11 cellular contexts compared by ENCODE assay signal in the genomic region with DNA sequence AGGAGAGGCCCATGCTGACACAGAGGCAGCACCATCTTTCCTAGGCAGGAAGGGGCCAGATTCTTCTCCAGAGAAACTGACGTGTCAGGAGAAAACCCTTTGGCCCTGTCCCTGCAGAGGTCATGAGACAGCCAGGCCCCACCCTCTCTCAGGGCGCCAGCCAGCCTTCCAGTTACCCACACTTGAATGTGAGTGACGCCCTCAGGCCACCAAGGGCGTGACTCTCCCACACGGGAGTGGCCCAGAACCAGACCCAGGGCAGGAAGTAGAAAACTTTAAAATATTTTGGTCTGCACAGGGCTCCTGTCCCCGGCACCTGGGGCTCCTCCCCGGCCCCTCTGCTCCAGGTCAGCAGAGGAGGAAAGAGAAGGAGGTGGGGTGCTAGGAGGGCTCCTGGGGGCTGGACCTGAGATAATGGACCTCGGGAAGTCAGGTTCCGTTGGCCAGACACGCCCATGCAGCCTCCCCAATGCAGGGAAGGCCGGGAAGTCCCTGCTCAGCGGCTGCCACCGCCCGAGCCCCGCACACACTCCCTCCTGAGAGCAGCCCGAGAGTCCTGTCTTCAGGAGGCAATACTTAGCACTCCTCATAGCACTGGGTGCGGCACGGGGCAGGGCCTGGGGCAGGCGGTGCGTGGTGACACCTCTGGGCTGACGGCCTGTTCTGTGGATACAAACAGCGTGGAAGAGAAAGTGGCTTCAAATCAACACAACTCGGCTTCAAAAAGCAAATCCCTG.
DNase-seq lines count a peak whose midpoint lies in the region; ATAC-seq and TF ChIP-seq lines count a peak whose summit lies in the region.
"Had no signal": no experiment of that assay in that cellular context is flagged by ENCODE, and none has a peak within 500 bp of the region (broad histone marks: within the 10 kb centered on the region; RNA-seq: fewer than 3 reads in every experiment).

No MANE protein-coding gene starts in this region.

- WGBS in esophagus squamous epithelium, 2 donors: 10 to 42% methylated on average over 2 to 9 of the region's 23 CpGs

- H3K36me3 ChIP-seq in esophagus squamous epithelium: no peaks in the 10 kb centered on the region
- no peaks in the 10 kb centered on the region for H3K36me3 ChIP-seq in naive thymus-derived CD4-positive, alpha-beta T cell (ENCODE audit: control insufficient read depth in 2 of 3, insufficient read depth in 3 of 3, low read length in 3 of 3)

- H3K4me3 ChIP-seq in esophagus squamous epithelium: peak overlapping the region; percentile 8 to 48 (median 19)
- no peak overlapping the region for H3K4me3 ChIP-seq in naive thymus-derived CD4-positive, alpha-beta T cell (ENCODE audit: low read length)
- H3K4me3 ChIP-seq: dorsolateral prefrontal cortex had no signal

- no peaks in the 10 kb centered on the region for H3K27me3 ChIP-seq in esophagus squamous epithelium
- no peaks in the 10 kb centered on the region for H3K27me3 ChIP-seq in naive thymus-derived CD4-positive, alpha-beta T cell (ENCODE audit: control insufficient read depth in 2 of 2, insufficient read depth in 2 of 2, low read length in 2 of 2)
- H3K27me3 ChIP-seq: dorsolateral prefrontal cortex had no signal

- H3K9me3 Mint-ChIP-seq in naive thymus-derived CD4-positive, alpha-beta T cell: peaks cover 0 to 1% (median 0%) of the 10 kb centered on the region in 11 donors
- no peaks in the 10 kb centered on the region for H3K9me3 Mint-ChIP-seq in progenitor cell of endocrine pancreas (ENCODE audit: low read depth)

- TF ChIP-seq CTCF in esophagus squamous epithelium (IDR thresholded peaks at IDR 0.05) (no peak), progenitor cell of endocrine pancreas (IDR thresholded peaks at IDR 0.05; ENCODE audit: unreplicated experiment) (no peak)

- peaks cover 7 to 18% (median 10%) of the 10 kb centered on the region in 3 donors for H3K4me1 ChIP-seq in esophagus squamous epithelium
- H3K4me1 ChIP-seq in naive thymus-derived CD4-positive, alpha-beta T cell (ENCODE audit: control insufficient read depth in 2 of 2, insufficient read depth in 2 of 2, low read length in 2 of 2): no peaks in the 10 kb centered on the region

- no peaks in the 10 kb centered on the region for H3K9me3 ChIP-seq in esophagus squamous epithelium
- no peaks in the 10 kb centered on the region for H3K9me3 ChIP-seq in naive thymus-derived CD4-positive, alpha-beta T cell (ENCODE audit: control insufficient read depth in 2 of 3, low read length in 3 of 3)

- peaks cover 0 to 6% (median 4%) of the 10 kb centered on the region in 5 donors for H3K27me3 Mint-ChIP-seq in naive thymus-derived CD4-positive, alpha-beta T cell
- peaks cover 3% of the 10 kb centered on the region for H3K27me3 Mint-ChIP-seq in progenitor cell of endocrine pancreas

- ATAC-seq in naive thymus-derived CD4-positive, alpha-beta T cell: peak; percentile 88
- no peak for ATAC-seq in GM21526 (IDR thresholded peaks at IDR 0.05; ENCODE audit: low FRiP score, unreplicated experiment)

- in situ Hi-C loops in ACHN (cut with HindIII; ENCODE audit: low pct_ligation_motif_present, low pct_unique_long_range_greater_than_20kb, low sequenced_read_pairs): no loop called here

- CTCF ChIA-PET in naive thymus-derived CD4-positive, alpha-beta T cell (lab: Charles Lee): no interaction called here

- DNase-seq in AG08395 (ENCODE audit: low spot score): peak; percentile 41
- DNase-seq in M059J (ENCODE audit: low read depth): peak; percentile 13
- no peak for DNase-seq in esophagus squamous epithelium (lab: John Stamatoyannopoulos, UW)
- no peak for DNase-seq in naive thymus-derived CD4-positive, alpha-beta T cell
- no peak for DNase-seq in ACHN
- DNase-seq in caudate nucleus (lab: John Stamatoyannopoulos, UW): no peak
- no peak for DNase-seq in progenitor cell of endocrine pancreas (ENCODE audit: low spot score, unreplicated experiment)
- DNase-seq: AML-193, dorsolateral prefrontal cortex, NCI-H187 treated with DMSO at 0.1 percent for 48 hours had no signal

- POLR2A ChIA-PET in naive thymus-derived CD4-positive, alpha-beta T cell (lab: Charles Lee): no interaction called here

- TF ChIP-seq POLR2A in esophagus squamous epithelium (IDR thresholded peaks at IDR 0.05): peak in 2 of 4 donors; percentile 10 to 24

- no peak overlapping the region for H3K27ac Mint-ChIP-seq in naive thymus-derived CD4-positive, alpha-beta T cell
- H3K27ac Mint-ChIP-seq in progenitor cell of endocrine pancreas: no peak overlapping the region

- H3K27ac ChIP-seq in esophagus squamous epithelium: peak overlapping the region; percentile 79 to 86 (median 81)
- H3K27ac ChIP-seq in naive thymus-derived CD4-positive, alpha-beta T cell (ENCODE audit: low read depth, low read length): no peak overlapping the region
- no peak overlapping the region for H3K27ac ChIP-seq in caudate nucleus (ENCODE audit: low read depth, low read length)
- H3K27ac ChIP-seq: dorsolateral prefrontal cortex had no signal

- H3K4me3 Mint-ChIP-seq in naive thymus-derived CD4-positive, alpha-beta T cell: no peak overlapping the region
- no peak overlapping the region for H3K4me3 Mint-ChIP-seq in progenitor cell of endocrine pancreas (ENCODE audit: low read depth)

- H3K36me3 Mint-ChIP-seq in naive thymus-derived CD4-positive, alpha-beta T cell: peaks cover 0 to 4% (median 0%) of the 10 kb centered on the region in 5 donors
- H3K36me3 Mint-ChIP-seq in progenitor cell of endocrine pancreas (ENCODE audit: insufficient read depth): no peaks in the 10 kb centered on the region

- H3K4me1 Mint-ChIP-seq in naive thymus-derived CD4-positive, alpha-beta T cell: peaks cover 0 to 2% (median 0%) of the 10 kb centered on the region in 7 donors
- H3K4me1 Mint-ChIP-seq in progenitor cell of endocrine pancreas (ENCODE audit: low read depth): no peaks in the 10 kb centered on the region

- intact Hi-C loops in esophagus squamous epithelium (cut with DNase I): no loop called here
- intact Hi-C loops in naive thymus-derived CD4-positive, alpha-beta T cell (cut with micrococcal nuclease): no loop called here

Comparison
In these comparisons a context has a peak if more than half of its experiments do, and no peak if none do; other contexts are left out.
1. DNase-seq: peak in AG08395 (single experiment) and M059J (single experiment); none in esophagus squamous epithelium (single experiment), naive thymus-derived CD4-positive, alpha-beta T cell (0 of 9), ACHN (single experiment), caudate nucleus (0 of 61) and progenitor cell of endocrine pancreas (single experiment).
2. H3K27ac ChIP-seq: peak in esophagus squamous epithelium (4 of 4); none in naive thymus-derived CD4-positive, alpha-beta T cell (single experiment) and caudate nucleus (single experiment).